ENCODE assay signal across 18 cellular contexts in the genomic region with DNA sequence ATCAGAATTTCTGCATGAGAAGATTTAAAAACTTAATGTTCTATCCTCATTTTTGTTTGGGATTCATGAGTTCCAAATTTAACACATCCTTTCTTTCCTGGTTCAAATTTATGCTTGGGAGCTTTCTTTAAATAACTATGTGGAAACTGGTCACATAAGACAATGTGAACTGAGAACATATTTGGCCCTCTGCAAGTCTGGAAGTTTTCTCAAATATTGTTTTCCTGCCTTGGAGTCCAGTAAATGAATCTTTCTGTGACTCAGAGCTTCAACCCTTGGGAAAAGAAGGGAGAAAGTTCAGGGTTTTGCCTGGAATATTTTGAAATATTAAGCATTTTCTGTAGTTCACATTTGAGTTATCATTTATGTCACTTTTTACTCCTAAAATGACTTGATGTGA.
"Had no signal": no experiment of that assay in that cellular context is flagged by ENCODE, and none has a peak within 500 bp of the region (broad histone marks: within the 10 kb centered on the region; RNA-seq: fewer than 3 reads in every experiment).

No MANE protein-coding gene starts in this region.

- H3K9me3 ChIP-seq: psoas muscle, sigmoid colon, SK-N-SH, tibial nerve, uterus had no signal

- H3K9me3 Mint-ChIP-seq: activated naive CD8-positive, alpha-beta T cell treated with anti-CD3 and anti-CD28 coated beads, Interleukin-2, amount 10 ng/mL, durations not matched to agents 7 days and 5 days; activated T-helper 1 cell treated with anti-CD3 and anti-CD28 coated beads, Interleukin-12 subunit alpha, Interleukin-12 subunit beta, Interleukin-2, Interleukin-4 antibody, amounts not matched to agents 30 ng/mL and 10 ng/mL and 1 ng/mL, durations not matched to agents 14 hours and 24 hours and 36 hours had no signal

- H3K4me1 Mint-ChIP-seq: activated naive CD8-positive, alpha-beta T cell treated with anti-CD3 and anti-CD28 coated beads, Interleukin-2, amount 10 ng/mL, durations not matched to agents 7 days and 5 days; stimulated activated effector memory CD8-positive, alpha-beta T cell treated with anti-CD3 and anti-CD28 coated beads, Interleukin-12 subunit alpha, Interleukin-12 subunit beta, amount 100 ng/mL, for 72 hours had no signal

- DNase-seq: activated CD4-positive, CD25-positive, alpha-beta regulatory T cell treated with anti-CD3 and anti-CD28 coated beads, Interleukin-2, amount 50 U/mL, for 72 hours; activated naive CD8-positive, alpha-beta T cell treated with anti-CD3 and anti-CD28 coated beads, Interleukin-2, amount 10 ng/mL, durations not matched to agents 7 days and 5 days; foreskin melanocyte; mesendoderm; nephron progenitor cell; occipital lobe; psoas muscle; sigmoid colon; SK-N-SH; stimulated activated CD4-positive, alpha-beta T cell treated with anti-CD3 and anti-CD28 coated beads, Interleukin-1b, Interleukin-23, amount 100 ng/mL, for 48 hours; T-helper 1 cell; T1000; uterus had no signal

- H3K4me1 ChIP-seq: psoas muscle, sigmoid colon, uterus had no signal

- H3K9ac ChIP-seq: SK-N-SH had no signal

- H3K27ac ChIP-seq: cardiac muscle cell, psoas muscle, sigmoid colon had no signal

- H3K27me3 Mint-ChIP-seq: activated naive CD8-positive, alpha-beta T cell treated with anti-CD3 and anti-CD28 coated beads, Interleukin-2, amount 10 ng/mL, durations not matched to agents 7 days and 5 days had no signal

- H3K4me3 ChIP-seq: cardiac muscle cell, psoas muscle, sigmoid colon, tibial nerve, uterus had no signal

- H3K36me3 Mint-ChIP-seq: stimulated activated effector memory CD8-positive, alpha-beta T cell treated with anti-CD3 and anti-CD28 coated beads, Interleukin-12 subunit alpha, Interleukin-12 subunit beta, amount 100 ng/mL, for 72 hours had no signal

- ATAC-seq: left lobe of liver; stimulated activated effector memory CD8-positive, alpha-beta T cell treated with anti-CD3 and anti-CD28 coated beads, Interleukin-12 subunit alpha, Interleukin-12 subunit beta, amount 100 ng/mL, for 72 hours had no signal

- H3K4me3 Mint-ChIP-seq: activated naive CD8-positive, alpha-beta T cell treated with anti-CD3 and anti-CD28 coated beads, Interleukin-2, amount 10 ng/mL, durations not matched to agents 7 days and 5 days; activated T-helper 1 cell treated with anti-CD3 and anti-CD28 coated beads, Interleukin-12 subunit alpha, Interleukin-12 subunit beta, Interleukin-2, Interleukin-4 antibody, amounts not matched to agents 30 ng/mL and 10 ng/mL and 1 ng/mL, durations not matched to agents 14 hours and 24 hours and 36 hours; nephron progenitor cell; stimulated activated effector memory CD8-positive, alpha-beta T cell treated with anti-CD3 and anti-CD28 coated beads, Interleukin-12 subunit alpha, Interleukin-12 subunit beta, amount 100 ng/mL, for 72 hours had no signal

- H3K4me2 ChIP-seq: SK-N-SH had no signal

- H3K27ac Mint-ChIP-seq: activated naive CD8-positive, alpha-beta T cell treated with anti-CD3 and anti-CD28 coated beads, Interleukin-2, amount 10 ng/mL, durations not matched to agents 7 days and 5 days; activated T-helper 1 cell treated with anti-CD3 and anti-CD28 coated beads, Interleukin-12 subunit alpha, Interleukin-12 subunit beta, Interleukin-2, Interleukin-4 antibody, amounts not matched to agents 30 ng/mL and 10 ng/mL and 1 ng/mL, durations not matched to agents 14 hours and 24 hours and 36 hours; nephron progenitor cell; stimulated activated effector memory CD8-positive, alpha-beta T cell treated with anti-CD3 and anti-CD28 coated beads, Interleukin-12 subunit alpha, Interleukin-12 subunit beta, amount 100 ng/mL, for 72 hours had no signal

- H3K27me3 ChIP-seq: cardiac muscle cell, sigmoid colon, tibial nerve, uterus had no signal

- H3K36me3 ChIP-seq: cardiac muscle cell, sigmoid colon, tibial nerve, uterus had no signal
